ENCODE assay signal across 13 cellular contexts in the genomic region with DNA sequence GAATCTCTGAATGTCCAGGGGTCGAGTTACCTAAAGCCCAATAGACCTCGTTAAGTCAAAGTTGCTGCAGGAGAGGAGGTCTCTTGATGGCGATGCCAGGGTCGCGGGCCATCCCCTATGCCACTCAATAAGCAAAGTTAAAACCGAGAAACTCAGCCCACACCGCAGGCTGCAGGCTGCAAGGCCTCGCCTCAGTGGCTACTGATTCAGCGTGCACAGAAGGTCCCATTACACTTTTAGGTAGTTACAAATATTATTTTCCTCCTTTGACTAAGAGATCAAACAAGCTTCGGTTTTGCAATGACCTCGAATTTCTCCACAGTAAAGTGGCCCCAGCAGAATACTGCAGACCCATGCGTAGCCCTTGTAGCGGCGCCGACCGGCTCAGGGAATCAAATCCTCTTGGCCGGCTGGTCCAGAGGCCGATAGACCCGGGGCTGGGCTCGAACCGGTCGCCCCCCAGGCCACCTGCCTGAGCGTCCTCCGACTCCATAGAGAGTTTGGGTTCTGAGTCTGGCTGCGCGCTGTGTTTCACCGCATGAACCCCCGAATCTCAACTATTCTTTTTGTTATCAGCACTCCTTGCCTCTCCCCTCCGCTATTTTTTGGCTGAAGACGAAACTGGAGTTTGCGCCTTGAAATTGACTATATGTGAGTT. TPM values are rescaled to one million over a fixed set of nuclear protein-coding genes. Genes with fewer than 3 reads are reported as not detected.
DNase-seq lines count a peak whose midpoint lies in the region; ATAC-seq and TF ChIP-seq lines count a peak whose summit lies in the region.
"Had no signal": no experiment of that assay in that cellular context is flagged by ENCODE, and none has a peak within 500 bp of the region (broad histone marks: within the 10 kb centered on the region; RNA-seq: fewer than 3 reads in every experiment).

No MANE protein-coding gene starts in this region.

- H3K27me3 ChIP-seq in ascending aorta: peaks cover 4% of the 10 kb centered on the region

- H3K27ac Mint-ChIP-seq in nephron (no peak overlapping the region), CD14-positive monocyte (no peak overlapping the region), Calu3 (ENCODE audit: unreplicated experiment) (no peak overlapping the region)

- TF ChIP-seq CTCF in ascending aorta (IDR thresholded peaks at IDR 0.05) (no peak), nephron (IDR thresholded peaks at IDR 0.05; ENCODE audit: unreplicated experiment in 3 of 3) (no peak), mucosa of descending colon (IDR thresholded peaks at IDR 0.05) (no peak), CD14-positive monocyte (IDR thresholded peaks at IDR 0.05) (no peak), Calu3 (IDR thresholded peaks at IDR 0.05; ENCODE audit: unreplicated experiment) (no peak)

- BruUV-seq in Calu3 (replicated peaks; lab: Mats Ljungman, UMichigan): no TSS peak

- H3K36me3 Mint-ChIP-seq in nephron (ENCODE audit: low read depth): no peaks in the 10 kb centered on the region
- peaks cover 18 to 23% of the 10 kb centered on the region in 2 donors for H3K36me3 Mint-ChIP-seq in CD14-positive monocyte
- peaks cover 6% of the 10 kb centered on the region for H3K36me3 Mint-ChIP-seq in Calu3 (ENCODE audit: insufficient read depth, unreplicated experiment)

- no peak for DNase-seq in ascending aorta (ENCODE audit: low spot score in 2 of 2)
- no peak for DNase-seq in mucosa of descending colon
- DNase-seq in CD14-positive monocyte (ENCODE audit: low spot score): no peak
- no peak for DNase-seq in Calu3
- DNase-seq: esophagus squamous epithelium had no signal

- H3K27ac ChIP-seq in ascending aorta: no peak overlapping the region
- H3K27ac ChIP-seq: esophagus squamous epithelium, SJSA1 had no signal

- intact Hi-C loops in ascending aorta (cut with DNase I) (no loop called here), mucosa of descending colon (cut with DNase I, micrococcal nuclease) (no loop called here), CD14-positive monocyte (cut with micrococcal nuclease) (no loop called here), Calu3 (cut with micrococcal nuclease; ENCODE audit: unreplicated experiment) (no loop called here)

- H3K4me1 ChIP-seq in ascending aorta (peaks cover 0 to 10% of the 10 kb centered on the region in 2 donors), mucosa of descending colon (ENCODE audit: low read depth) (peaks cover 7% of the 10 kb centered on the region)

- ATAC-seq in GM18519 (IDR thresholded peaks at IDR 0.05; ENCODE audit: low FRiP score, unreplicated experiment) (peak; percentile 42), HG02798 (IDR thresholded peaks at IDR 0.05; ENCODE audit: poor library complexity, unreplicated experiment) (peak; percentile 64), mucosa of descending colon (no peak), HG03342 (IDR thresholded peaks at IDR 0.05; ENCODE audit: unreplicated experiment) (no peak)
- ATAC-seq: HCT116 had no signal

- H3K4me3 ChIP-seq in ascending aorta (peak overlapping the region; percentile 59 to 65), mucosa of descending colon (no peak overlapping the region)
- H3K4me3 ChIP-seq: SJSA1 had no signal

- peaks cover 10% of the 10 kb centered on the region for H3K4me1 Mint-ChIP-seq in nephron
- H3K4me1 Mint-ChIP-seq in CD14-positive monocyte: peaks cover 10% of the 10 kb centered on the region
- no peaks in the 10 kb centered on the region for H3K4me1 Mint-ChIP-seq in Calu3 (ENCODE audit: low read depth, unreplicated experiment)

- H3K9me3 Mint-ChIP-seq in nephron (peaks cover 3% of the 10 kb centered on the region), CD14-positive monocyte (peaks cover 0 to 11% (median 5%) of the 10 kb centered on the region in 7 donors), Calu3 (ENCODE audit: low read depth, unreplicated experiment) (no peaks in the 10 kb centered on the region)

- H3K36me3 ChIP-seq in ascending aorta: no peaks in the 10 kb centered on the region
- H3K36me3 ChIP-seq in mucosa of descending colon (ENCODE audit: low read depth): no peaks in the 10 kb centered on the region
- H3K36me3 ChIP-seq: esophagus squamous epithelium, SJSA1 had no signal

- H3K9me3 ChIP-seq in ascending aorta (no peaks in the 10 kb centered on the region), mucosa of descending colon (no peaks in the 10 kb centered on the region)
- H3K9me3 ChIP-seq: esophagus squamous epithelium, SJSA1 had no signal

- H3K4me3 Mint-ChIP-seq in nephron: peak overlapping the region; percentile 81 to 84 (median 81)
- H3K4me3 Mint-ChIP-seq in CD14-positive monocyte: peak overlapping the region in 1 of 2 donors; percentile 83
- no peak overlapping the region for H3K4me3 Mint-ChIP-seq in Calu3 (ENCODE audit: low read depth, unreplicated experiment)

- peaks cover 78% of the 10 kb centered on the region for H3K27me3 Mint-ChIP-seq in nephron (ENCODE audit: low read depth)
- peaks cover 40 to 54% (median 42%) of the 10 kb centered on the region in 3 donors for H3K27me3 Mint-ChIP-seq in CD14-positive monocyte (ENCODE audit: low read depth in 3 of 3)
- no peaks in the 10 kb centered on the region for H3K27me3 Mint-ChIP-seq in Calu3 (ENCODE audit: unreplicated experiment)

- CTCF ChIA-PET in Calu3 (lab: Charles Lee): interaction anchor here (0.7 kb wide), 1 partner anchor 294 kb away, joined by 3 read pairs; no protein-coding TSS in a partner anchor

RNA-seq across cellular contexts. Expression of a gene that starts 2.3 kb away (rescaled TPM):
- total RNA-seq in ascending aorta (not detected), mucosa of descending colon (under 1 TPM in 1 of 3 donors, not detected in 2; 0.16 TPM), Calu3 (2022) (not detected in 2 replicates)
- polyA plus RNA-seq in CD14-positive monocyte: under 1 TPM in 1 of 2 donors, not detected in 1; 0.30 TPM
- total RNA-seq: Daoy, esophagus squamous epithelium, M059J had no signal

Comparison
In these comparisons a context has a peak if more than half of its experiments do, and no peak if none do; other contexts are left out.
1. ATAC-seq: peak in GM18519 (single experiment) and HG02798 (single experiment); none in mucosa of descending colon (single experiment) and HG03342 (single experiment).